Comparison of ENCODE assay signal across 11 cellular contexts in the genomic region with DNA sequence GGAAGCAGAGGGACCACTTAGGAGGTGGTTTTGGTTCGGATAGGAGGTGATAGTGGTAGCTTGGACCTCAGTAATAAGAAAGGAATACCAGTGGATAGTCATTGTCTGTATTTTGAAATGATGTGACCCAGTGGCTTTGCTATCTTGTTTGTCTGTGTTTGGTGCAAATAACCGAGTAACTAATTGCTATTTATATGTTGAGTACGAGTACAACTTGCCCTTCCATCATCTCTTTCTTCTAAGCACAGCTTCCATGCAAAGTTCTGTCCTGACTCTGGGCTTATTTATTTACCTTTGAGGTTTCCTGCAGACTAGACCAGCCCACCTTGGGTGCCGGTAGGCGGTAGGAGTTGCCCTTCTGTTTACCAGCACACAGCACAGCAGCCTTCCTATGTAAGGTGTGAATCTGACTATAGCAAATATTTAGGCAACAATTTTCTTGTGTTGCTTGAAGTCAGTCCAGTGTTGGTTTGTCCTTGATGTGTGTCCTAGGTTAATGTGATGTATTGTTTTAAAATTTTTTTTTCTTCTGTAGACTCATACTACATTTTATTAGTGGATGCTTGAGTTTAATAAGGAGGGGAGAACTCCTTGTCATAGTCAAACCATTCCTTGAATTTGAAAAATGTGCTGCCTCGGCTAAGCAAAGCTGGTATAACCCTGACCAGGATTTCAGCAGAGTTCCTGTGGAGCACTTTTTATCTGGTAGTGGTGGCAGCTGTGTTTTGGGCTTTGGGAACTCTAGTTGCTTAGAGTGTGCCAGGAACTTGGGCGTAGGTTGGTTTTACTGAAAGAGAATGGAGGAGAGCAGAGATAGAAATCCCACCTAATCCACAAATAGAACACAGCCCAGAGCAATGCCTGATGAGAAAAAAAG. TPM values are rescaled to one million over a fixed set of nuclear protein-coding genes. Genes with fewer than 3 reads are reported as not detected.
DNase-seq lines count a peak whose midpoint lies in the region; ATAC-seq and TF ChIP-seq lines count a peak whose summit lies in the region.
"Had no signal": no experiment of that assay in that cellular context is flagged by ENCODE, and none has a peak within 500 bp of the region (broad histone marks: within the 10 kb centered on the region; RNA-seq: fewer than 3 reads in every experiment).

No MANE protein-coding gene starts in this region.

- TF ChIP-seq EP300 in gastroesophageal sphincter (IDR thresholded peaks at IDR 0.05) (no peak), sigmoid colon (IDR thresholded peaks at IDR 0.05) (no peak)

- WGBS in gastroesophageal sphincter (ENCODE audit: low coverage in 1 of 2), 2 donors, result 61 to 69% methylated on average over 5 to 6 of the region's 7 CpGs
- WGBS in sigmoid colon, 2 donors, result 46 to 59% methylated on average over 7 of the region's 7 CpGs

- H3K36me3 ChIP-seq in gastroesophageal sphincter (no peaks in the 10 kb centered on the region), sigmoid colon (no peaks in the 10 kb centered on the region)

- H3K4me3 ChIP-seq in gastroesophageal sphincter, result no peak overlapping the region
- no peak overlapping the region for H3K4me3 ChIP-seq in sigmoid colon

- ATAC-seq in gastroesophageal sphincter (no peak), GM21717 (IDR thresholded peaks at IDR 0.05; ENCODE audit: unreplicated experiment) (no peak)

- H3K27ac ChIP-seq in gastroesophageal sphincter, result peak overlapping the region; percentile 60 to 78 (median 69)
- peak overlapping the region; percentile 70 to 98 (median 98) for H3K27ac ChIP-seq in sigmoid colon
- H3K27ac ChIP-seq: HL-60 had no signal

- TF ChIP-seq POLR2A in gastroesophageal sphincter (IDR thresholded peaks at IDR 0.05) (no peak), sigmoid colon (IDR thresholded peaks at IDR 0.05) (no peak)

- DNase-seq in COLO668 (lab: John Stamatoyannopoulos, UW; ENCODE audit: unreplicated experiment) (peak; percentile 34), NCI-H526 (lab: John Stamatoyannopoulos, UW) (peak; percentile 25 to 67), sigmoid colon (no peak), occipital lobe (lab: John Stamatoyannopoulos, UW) (no peak), foreskin melanocyte (no peak)
- DNase-seq in stimulated activated CD4-positive, alpha-beta T cell treated with anti-CD3 and anti-CD28 coated beads, Interleukin-15, amount 100 ng/mL, for 24 hours, result no peak
- DNase-seq: DND-41 had no signal

- H3K4me1 ChIP-seq in gastroesophageal sphincter, result peaks cover 8 to 69% (median 10%) of the 10 kb centered on the region in 3 donors
- H3K4me1 ChIP-seq in sigmoid colon, result peaks cover 0 to 78% (median 63%) of the 10 kb centered on the region in 4 donors

- intact Hi-C loops in sigmoid colon (cut with DNase I), result no loop called here

- TF ChIP-seq CTCF in gastroesophageal sphincter (IDR thresholded peaks at IDR 0.05), result no peak
- TF ChIP-seq CTCF in sigmoid colon (IDR thresholded peaks at IDR 0.05), result no peak

- H3K9me3 ChIP-seq in gastroesophageal sphincter (no peaks in the 10 kb centered on the region), sigmoid colon (no peaks in the 10 kb centered on the region)

- H3K27me3 ChIP-seq in gastroesophageal sphincter, result no peaks in the 10 kb centered on the region
- no peaks in the 10 kb centered on the region for H3K27me3 ChIP-seq in sigmoid colon

RNA-seq across cellular contexts. Expression of a gene that starts 21.9 kb away (rescaled TPM):
- total RNA-seq in gastroesophageal sphincter (1 to 10 TPM in 2 of 4 donors, under 1 TPM in 1, not detected in 1; 0.62 to 3.5 (median 2.5) TPM), sigmoid colon (1 to 10 TPM; 2.4 to 7.7 (median 6.3) TPM), occipital lobe (not detected)
- under 1 TPM in 1 of 3 donors, not detected in 2; 0.28 TPM for polyA plus RNA-seq in sigmoid colon
- total RNA-seq: neural crest cell had no signal

Comparison
In these comparisons a context has a peak if more than half of its experiments do, and no peak if none do; other contexts are left out.
1. DNase-seq: peak in COLO668 (single experiment) and NCI-H526 (2 of 2); none in sigmoid colon (single experiment), occipital lobe (single experiment), stimulated activated CD4-positive, alpha-beta T cell treated with anti-CD3 and anti-CD28 coated beads, Interleukin-15, amount 100 ng/mL, for 24 hours (single experiment) and foreskin melanocyte (single experiment).